In the genomic region with DNA sequence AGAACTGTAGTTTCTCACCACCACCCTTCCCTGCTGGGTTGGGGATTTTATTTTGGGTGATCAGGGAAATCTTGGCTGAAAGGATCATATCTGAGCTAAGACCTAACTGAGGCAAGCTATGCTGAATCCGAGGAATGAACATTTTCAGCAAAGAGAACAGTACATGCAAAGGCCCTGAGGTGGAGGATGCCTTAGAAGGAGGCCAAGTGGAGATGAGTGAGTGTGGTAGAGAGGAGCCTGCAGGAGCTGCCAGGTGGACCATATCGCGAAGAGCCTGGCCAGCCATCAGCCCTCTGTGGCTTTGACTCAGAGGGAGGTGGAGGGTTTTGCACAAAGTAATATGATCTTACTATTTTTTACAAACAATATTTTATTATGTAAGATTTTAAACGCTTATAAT, we compare ENCODE assay signal across 23 cellular contexts.
"Had no signal": no experiment of that assay in that cellular context is flagged by ENCODE, and none has a peak within 500 bp of the region (broad histone marks: within the 10 kb centered on the region; RNA-seq: fewer than 3 reads in every experiment).

No MANE protein-coding gene starts in this region.

- H3K9me3 Mint-ChIP-seq: dendritic cell treated with granulocyte-macrophage colony-stimulating factor and Interleukin-4, amounts not matched to agents 40 ng/mL and 50 ng/mL, for 4 days; endodermal cell; naive thymus-derived CD8-positive, alpha-beta T cell; stimulated activated effector memory CD8-positive, alpha-beta T cell treated with anti-CD3 and anti-CD28 coated beads, Interleukin-12 subunit alpha, Interleukin-12 subunit beta, amount 100 ng/mL, for 72 hours had no signal

- H3K27ac ChIP-seq: epithelial cell of prostate, gastrocnemius medialis, lower lobe of right lung, parathyroid adenoma, stomach, thyroid gland had no signal

- H3K36me3 ChIP-seq: gastrocnemius medialis, lower lobe of right lung, stomach, thyroid gland had no signal

- DNase-seq: effector CD8-positive, alpha-beta T cell; endodermal cell; foreskin fibroblast; gastrocnemius medialis; left ventricle myocardium superior; lower lobe of right lung; naive thymus-derived CD8-positive, alpha-beta T cell; nephron progenitor cell; stimulated activated CD4-positive, alpha-beta T cell treated with anti-CD3 and anti-CD28 coated beads, Interleukin-12 subunit alpha, Interleukin-12 subunit beta, amount 100 ng/mL, for 4 hours; stimulated activated CD4-positive, alpha-beta T cell treated with anti-CD3 and anti-CD28 coated beads, Interleukin-1b, Interleukin-23, amount 100 ng/mL, for 48 hours; stimulated activated CD4-positive, alpha-beta T cell treated with anti-CD3 and anti-CD28 coated beads, Interleukin-4, amount 100 ng/mL, for 24 hours; stimulated activated naive CD4-positive, alpha-beta T cell treated with Interleukin-2 at 50 U/mL for 16 hours; stomach; thyroid gland; trophoblast cell had no signal

- H3K79me2 ChIP-seq: parathyroid adenoma had no signal

- H3K4me1 Mint-ChIP-seq: endodermal cell had no signal

- H3K4me2 ChIP-seq: smooth muscle cell had no signal

- H3K9me3 ChIP-seq: gastrocnemius medialis, lower lobe of right lung, stomach, thyroid gland had no signal

- H3K4me1 ChIP-seq: gastrocnemius medialis, lower lobe of right lung, parathyroid adenoma, thyroid gland had no signal

- ATAC-seq: esophagus mucosa; gastrocnemius medialis; left ventricle myocardium superior; lower lobe of right lung; naive thymus-derived CD8-positive, alpha-beta T cell; sciatic nerve; stimulated activated effector memory CD8-positive, alpha-beta T cell treated with anti-CD3 and anti-CD28 coated beads, Interleukin-12 subunit alpha, Interleukin-12 subunit beta, amount 100 ng/mL, for 72 hours had no signal

- H2AFZ ChIP-seq: parathyroid adenoma had no signal

- H3K9ac ChIP-seq: parathyroid adenoma had no signal

- H3K4me3 Mint-ChIP-seq: dendritic cell treated with granulocyte-macrophage colony-stimulating factor and Interleukin-4, amounts not matched to agents 40 ng/mL and 50 ng/mL, for 4 days had no signal

- H3K27ac Mint-ChIP-seq: dendritic cell treated with granulocyte-macrophage colony-stimulating factor and Interleukin-4, amounts not matched to agents 40 ng/mL and 50 ng/mL, for 4 days; endodermal cell; nephron progenitor cell; progenitor cell of endocrine pancreas; stimulated activated effector memory CD8-positive, alpha-beta T cell treated with anti-CD3 and anti-CD28 coated beads, Interleukin-12 subunit alpha, Interleukin-12 subunit beta, amount 100 ng/mL, for 72 hours had no signal

- H3K36me3 Mint-ChIP-seq: stimulated activated effector memory CD8-positive, alpha-beta T cell treated with anti-CD3 and anti-CD28 coated beads, Interleukin-12 subunit alpha, Interleukin-12 subunit beta, amount 100 ng/mL, for 72 hours had no signal

- H3K27me3 ChIP-seq: thyroid gland had no signal

- H3K4me3 ChIP-seq: gastrocnemius medialis, lower lobe of right lung, smooth muscle cell, stomach, thyroid gland had no signal
